9 cellular contexts compared by ENCODE assay signal in the genomic region with DNA sequence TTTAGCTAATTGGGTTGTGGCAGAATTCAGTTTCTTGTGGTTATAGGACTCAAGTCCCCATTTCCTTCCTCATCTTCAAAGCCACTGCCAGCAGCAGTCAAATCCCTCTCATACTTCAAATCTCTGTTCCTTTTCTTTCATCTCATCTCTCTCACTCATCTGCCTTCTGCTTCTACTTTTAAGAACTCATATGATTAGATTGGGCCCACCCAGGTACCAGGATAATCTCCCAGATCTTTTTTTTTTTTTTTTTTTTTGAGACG. TPM values are rescaled to one million over a fixed set of nuclear protein-coding genes. Genes with fewer than 3 reads are reported as not detected.
DNase-seq lines count a peak whose midpoint lies in the region; ATAC-seq and TF ChIP-seq lines count a peak whose summit lies in the region.
"Had no signal": no experiment of that assay in that cellular context is flagged by ENCODE, and none has a peak within 500 bp of the region (broad histone marks: within the 10 kb centered on the region; RNA-seq: fewer than 3 reads in every experiment).

No MANE protein-coding gene starts in this region.

- H3K4me3 ChIP-seq in Caco-2 (ENCODE audit: low read depth, low read length) = no peak overlapping the region

- H3K36me3 ChIP-seq in Caco-2 (ENCODE audit: control insufficient read depth, insufficient read depth, low read length) = no peaks in the 10 kb centered on the region

- ATAC-seq in GM18502 (IDR thresholded peaks at IDR 0.05; ENCODE audit: poor library complexity, unreplicated experiment) (peak; percentile 62), GM21529 (IDR thresholded peaks at IDR 0.05; ENCODE audit: unreplicated experiment) (peak; percentile 48)

- no peaks in the 10 kb centered on the region for H3K27me3 ChIP-seq in Caco-2 (replicated peaks; ENCODE audit: control insufficient read depth, insufficient read depth, low read length)

- H3K27me3 Mint-ChIP-seq in IgD-negative memory B cell = no peaks in the 10 kb centered on the region
- no peaks in the 10 kb centered on the region for H3K27me3 Mint-ChIP-seq in Caco-2 (ENCODE audit: insufficient read depth, unreplicated experiment)

- H3K4me3 Mint-ChIP-seq in IgD-negative memory B cell (peak overlapping the region; percentile 4 to 94 (median 43)), Caco-2 (ENCODE audit: unreplicated experiment) (no peak overlapping the region)

- no peak for TF ChIP-seq CTCF in Caco-2 (IDR thresholded peaks at IDR 0.05; ENCODE audit: insufficient read depth in 1 of 2, low read depth in 1 of 2, low read length in 1 of 2, severe bottlenecking in 1 of 2, unreplicated experiment in 1 of 2)

- POLR2A ChIA-PET in Caco-2 (lab: Charles Lee) = no interaction called here

- H3K27ac Mint-ChIP-seq in IgD-negative memory B cell = peak overlapping the region; percentile 7 to 86 (median 25)
- H3K27ac Mint-ChIP-seq in Caco-2 (ENCODE audit: unreplicated experiment) = no peak overlapping the region

- peak; percentile 75 for DNase-seq in central memory CD4-positive, alpha-beta T cell
- DNase-seq in NCI-H345 treated with DMSO at 0.1 percent for 48 hours (lab: John Stamatoyannopoulos, UW; ENCODE audit: unreplicated experiment) = no peak
- no peak for DNase-seq in Caco-2
- DNase-seq in NCI-H345 (lab: John Stamatoyannopoulos, UW) = no peak
- DNase-seq in NCI-H2107 (lab: John Stamatoyannopoulos, UW) = no peak
- DNase-seq: caudate nucleus had no signal

- H3K4me1 Mint-ChIP-seq in IgD-negative memory B cell (peaks cover 34 to 42% (median 38%) of the 10 kb centered on the region in 3 donors), Caco-2 (ENCODE audit: low read depth, unreplicated experiment) (no peaks in the 10 kb centered on the region)

- BruUV-seq in Caco-2 (replicated peaks; lab: Mats Ljungman, UMichigan) = no TSS peak

- intact Hi-C loops in Caco-2 (cut with micrococcal nuclease; ENCODE audit: unreplicated experiment) = no loop called here

- H3K4me1 ChIP-seq in Caco-2 = 0 out of 2 replicates have a peak, but pooled peaks cover 4% of the 10 kb centered on the region

- CTCF ChIA-PET in Caco-2 (lab: Charles Lee) = interaction anchor here (0.7 kb wide), 1 partner anchor 46 kb away, joined by 5 read pairs; no protein-coding TSS in a partner anchor

- H3K9me3 ChIP-seq in Caco-2 = no peaks in the 10 kb centered on the region

- H3K9me3 Mint-ChIP-seq in IgD-negative memory B cell = no peaks in the 10 kb centered on the region
- no peaks in the 10 kb centered on the region for H3K9me3 Mint-ChIP-seq in Caco-2 (ENCODE audit: unreplicated experiment)

- H3K36me3 Mint-ChIP-seq in IgD-negative memory B cell (peaks cover 3% of the 10 kb centered on the region), Caco-2 (ENCODE audit: insufficient read depth, unreplicated experiment) (no peaks in the 10 kb centered on the region)

RNA-seq across cellular contexts. Expression of a gene that starts 8.0 kb away (rescaled TPM):
- 113 TPM for polyA plus RNA-seq in IgD-negative memory B cell
- total RNA-seq in Caco-2 (2022) = 88.2 and 99.3 TPM in 2 replicates

RNA-seq across cellular contexts. Expression of a gene that starts 46.6 kb away (rescaled TPM):
- polyA plus RNA-seq in IgD-negative memory B cell = 73.7 TPM
- total RNA-seq in Caco-2 (2022) = 146 and 149 TPM in 2 replicates
